ENCODE assay signal across 17 cellular contexts in the genomic region with DNA sequence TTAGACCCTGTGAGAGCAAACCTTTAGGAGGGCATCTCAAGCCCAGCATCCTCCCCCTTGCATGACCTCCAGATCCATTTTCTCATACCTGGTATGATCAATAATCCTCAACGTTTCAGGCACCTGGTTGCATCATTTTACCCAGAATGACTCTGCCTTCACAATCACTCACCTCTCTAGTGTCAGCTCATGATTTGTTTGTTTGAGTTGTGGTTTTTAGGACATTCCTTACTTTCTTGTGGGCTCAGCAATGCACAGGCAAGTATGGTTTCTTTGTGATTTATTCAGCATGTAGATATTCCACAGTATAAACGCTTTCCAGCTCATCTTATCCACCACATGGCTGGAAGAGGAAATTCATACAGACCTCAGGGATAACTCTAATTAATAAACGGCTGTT.
DNase-seq lines count a peak whose midpoint lies in the region; ATAC-seq and TF ChIP-seq lines count a peak whose summit lies in the region.
"Had no signal": no experiment of that assay in that cellular context is flagged by ENCODE, and none has a peak within 500 bp of the region (broad histone marks: within the 10 kb centered on the region; RNA-seq: fewer than 3 reads in every experiment).

No MANE protein-coding gene starts in this region.

- CTCF ChIA-PET in RWPE1 (lab: Yijun Ruan, JAX): no interaction called here

- H3K79me2 ChIP-seq in fibroblast of lung (ENCODE audit: control insufficient read depth, insufficient read depth, low read length): no peaks in the 10 kb centered on the region

- H3K9me3 ChIP-seq in fibroblast of lung (ENCODE audit: control insufficient read depth, insufficient read depth, low read depth, low read length): no peaks in the 10 kb centered on the region
- H3K9me3 ChIP-seq in upper lobe of right lung: no peaks in the 10 kb centered on the region
- H3K9me3 ChIP-seq: pancreas, thoracic aorta had no signal

- DNase-seq in HT-29 (ENCODE audit: low spot score): peak; percentile 44
- DNase-seq in RWPE1 (ENCODE audit: low spot score): peak; percentile 20
- DNase-seq in fibroblast of lung (ENCODE audit: low read depth in 2 of 2): peak; percentile 57 to 63
- DNase-seq in upper lobe of right lung: no peak
- no peak for DNase-seq in activated CD8-positive, alpha-beta memory T cell treated with anti-CD3 and anti-CD28 coated beads, Interleukin-2, amount 50 U/mL, for 4 hours
- no peak for DNase-seq in G401 (ENCODE audit: low spot score)
- DNase-seq: activated CD4-positive, alpha-beta T cell treated with anti-CD3 and anti-CD28 coated beads, Interleukin-2, amount 50 U/mL, for 1 hour; caudate nucleus; DMS79; effector CD4-positive, alpha-beta T cell; hypothalamus; NCI-H2029; pancreas; stimulated activated CD4-positive, alpha-beta T cell treated with anti-CD3 and anti-CD28 coated beads, Interleukin-4, amount 100 ng/mL, for 24 hours had no signal

- H4K20me1 ChIP-seq in fibroblast of lung (ENCODE audit: control insufficient read depth, extremely low read depth, insufficient read depth, low read length): no peaks in the 10 kb centered on the region

- no peak overlapping the region for H3K4me2 ChIP-seq in fibroblast of lung (ENCODE audit: extremely low read depth, insufficient read depth, low read length)

- peaks cover 2% of the 10 kb centered on the region for H3K27me3 ChIP-seq in fibroblast of lung (ENCODE audit: control insufficient read depth, insufficient read depth, low read length)
- H3K27me3 ChIP-seq in upper lobe of right lung: no peaks in the 10 kb centered on the region
- H3K27me3 ChIP-seq: pancreas had no signal

- no peaks in the 10 kb centered on the region for H3K36me3 ChIP-seq in fibroblast of lung (ENCODE audit: control insufficient read depth, insufficient read depth, low read length)
- no peaks in the 10 kb centered on the region for H3K36me3 ChIP-seq in upper lobe of right lung
- H3K36me3 ChIP-seq: pancreas, thoracic aorta had no signal

- ATAC-seq in upper lobe of right lung: peak; percentile 32
- ATAC-seq in GM21528 (IDR thresholded peaks at IDR 0.05; ENCODE audit: low FRiP score, unreplicated experiment): no peak

- TF ChIP-seq CTCF in RWPE1 (conservative IDR thresholded peaks at IDR 0.05; ENCODE audit: low read depth) (no peak), fibroblast of lung (conservative IDR thresholded peaks at IDR 0.05 in 1 of 2, IDR thresholded peaks at IDR 0.05 in 1 of 2; ENCODE audit: low read depth in 1 of 2, low read length in 2 of 2) (no peak), upper lobe of right lung (IDR thresholded peaks at IDR 0.05) (no peak)

- intact Hi-C loops in upper lobe of right lung (cut with DNase I): no loop called here

- H3K9ac ChIP-seq in fibroblast of lung (ENCODE audit: insufficient read depth, low read length): no peak overlapping the region

- H3K4me1 ChIP-seq in fibroblast of lung (ENCODE audit: control insufficient read depth, extremely low read depth, insufficient read depth, low read length) (no peaks in the 10 kb centered on the region), upper lobe of right lung (no peaks in the 10 kb centered on the region)
- H3K4me1 ChIP-seq: pancreas had no signal

- no peak overlapping the region for H2AFZ ChIP-seq in fibroblast of lung (ENCODE audit: low read length)

- H3K4me3 ChIP-seq in fibroblast of lung (replicated peaks in 1 of 4; ENCODE audit: control extremely low read depth in 1 of 4, insufficient read depth in 1 of 4, low read depth in 3 of 4, low read length in 4 of 4) (no peak overlapping the region), upper lobe of right lung (no peak overlapping the region)
- H3K4me3 ChIP-seq: pancreas, thoracic aorta had no signal

- POLR2A ChIA-PET in RWPE1 (lab: Yijun Ruan, JAX; ENCODE audit: low non-redundant PET): no interaction called here

- in situ Hi-C loops in G401 (cut with HindIII; ENCODE audit: low sequenced_read_pairs): no loop called here

- H3K27ac ChIP-seq in RWPE1 (no peak overlapping the region), fibroblast of lung (ENCODE audit: insufficient read depth, low read length) (no peak overlapping the region), upper lobe of right lung (no peak overlapping the region)
- H3K27ac ChIP-seq: C4-2B, pancreas, thoracic aorta had no signal

Comparison
In these comparisons a context has a peak if more than half of its experiments do, and no peak if none do; other contexts are left out.
1. DNase-seq: peak in HT-29 (single experiment), RWPE1 (single experiment) and fibroblast of lung (2 of 2); none in upper lobe of right lung (single experiment), activated CD8-positive, alpha-beta memory T cell treated with anti-CD3 and anti-CD28 coated beads, Interleukin-2, amount 50 U/mL, for 4 hours (single experiment) and G401 (single experiment).